In the genomic region with DNA sequence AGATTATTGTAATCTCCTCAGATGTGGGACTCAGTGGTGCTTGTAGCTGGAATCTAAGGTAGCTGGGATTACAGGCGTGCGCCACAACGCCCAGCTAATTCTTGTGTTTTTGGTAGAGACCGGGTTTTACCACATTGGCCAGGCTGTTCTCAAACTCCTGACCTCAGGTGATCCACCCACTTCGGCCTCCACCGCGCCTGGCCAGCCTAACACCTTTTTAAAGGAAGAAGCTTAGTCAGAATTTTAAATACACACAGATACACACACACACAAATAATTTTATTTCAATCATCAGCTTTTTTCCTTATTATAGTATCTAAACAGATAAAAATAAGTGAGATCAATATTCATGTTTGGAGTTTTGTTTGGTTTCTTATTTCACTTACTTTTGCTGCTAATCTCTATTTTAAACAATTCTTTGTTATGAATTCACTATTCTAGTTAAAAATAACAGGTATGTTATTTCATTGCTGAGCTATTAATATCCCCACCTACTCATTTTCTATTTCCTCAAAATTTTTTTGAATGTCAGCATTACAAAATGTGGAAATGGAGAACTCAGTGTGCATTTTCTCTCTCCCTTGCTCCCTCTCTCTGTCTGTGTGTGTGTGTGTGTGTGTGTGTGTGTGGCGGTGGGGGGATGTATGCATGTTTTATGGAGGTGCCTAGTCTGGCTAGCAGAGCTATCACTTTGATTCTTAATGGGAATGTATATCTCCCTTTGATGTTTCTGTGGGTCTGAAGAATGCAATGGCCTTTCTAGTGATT, we compare ENCODE assay signal across 1 cellular context.
TF ChIP-seq lines count a peak whose summit lies in the region.

No MANE protein-coding gene starts in this region.

TF ChIP-seq in GM23338, 12 proteins besides CTCF, POLR2A, EP300 and RAD21 (continued from another document):
- TF ChIP-seq, protein P1, sequence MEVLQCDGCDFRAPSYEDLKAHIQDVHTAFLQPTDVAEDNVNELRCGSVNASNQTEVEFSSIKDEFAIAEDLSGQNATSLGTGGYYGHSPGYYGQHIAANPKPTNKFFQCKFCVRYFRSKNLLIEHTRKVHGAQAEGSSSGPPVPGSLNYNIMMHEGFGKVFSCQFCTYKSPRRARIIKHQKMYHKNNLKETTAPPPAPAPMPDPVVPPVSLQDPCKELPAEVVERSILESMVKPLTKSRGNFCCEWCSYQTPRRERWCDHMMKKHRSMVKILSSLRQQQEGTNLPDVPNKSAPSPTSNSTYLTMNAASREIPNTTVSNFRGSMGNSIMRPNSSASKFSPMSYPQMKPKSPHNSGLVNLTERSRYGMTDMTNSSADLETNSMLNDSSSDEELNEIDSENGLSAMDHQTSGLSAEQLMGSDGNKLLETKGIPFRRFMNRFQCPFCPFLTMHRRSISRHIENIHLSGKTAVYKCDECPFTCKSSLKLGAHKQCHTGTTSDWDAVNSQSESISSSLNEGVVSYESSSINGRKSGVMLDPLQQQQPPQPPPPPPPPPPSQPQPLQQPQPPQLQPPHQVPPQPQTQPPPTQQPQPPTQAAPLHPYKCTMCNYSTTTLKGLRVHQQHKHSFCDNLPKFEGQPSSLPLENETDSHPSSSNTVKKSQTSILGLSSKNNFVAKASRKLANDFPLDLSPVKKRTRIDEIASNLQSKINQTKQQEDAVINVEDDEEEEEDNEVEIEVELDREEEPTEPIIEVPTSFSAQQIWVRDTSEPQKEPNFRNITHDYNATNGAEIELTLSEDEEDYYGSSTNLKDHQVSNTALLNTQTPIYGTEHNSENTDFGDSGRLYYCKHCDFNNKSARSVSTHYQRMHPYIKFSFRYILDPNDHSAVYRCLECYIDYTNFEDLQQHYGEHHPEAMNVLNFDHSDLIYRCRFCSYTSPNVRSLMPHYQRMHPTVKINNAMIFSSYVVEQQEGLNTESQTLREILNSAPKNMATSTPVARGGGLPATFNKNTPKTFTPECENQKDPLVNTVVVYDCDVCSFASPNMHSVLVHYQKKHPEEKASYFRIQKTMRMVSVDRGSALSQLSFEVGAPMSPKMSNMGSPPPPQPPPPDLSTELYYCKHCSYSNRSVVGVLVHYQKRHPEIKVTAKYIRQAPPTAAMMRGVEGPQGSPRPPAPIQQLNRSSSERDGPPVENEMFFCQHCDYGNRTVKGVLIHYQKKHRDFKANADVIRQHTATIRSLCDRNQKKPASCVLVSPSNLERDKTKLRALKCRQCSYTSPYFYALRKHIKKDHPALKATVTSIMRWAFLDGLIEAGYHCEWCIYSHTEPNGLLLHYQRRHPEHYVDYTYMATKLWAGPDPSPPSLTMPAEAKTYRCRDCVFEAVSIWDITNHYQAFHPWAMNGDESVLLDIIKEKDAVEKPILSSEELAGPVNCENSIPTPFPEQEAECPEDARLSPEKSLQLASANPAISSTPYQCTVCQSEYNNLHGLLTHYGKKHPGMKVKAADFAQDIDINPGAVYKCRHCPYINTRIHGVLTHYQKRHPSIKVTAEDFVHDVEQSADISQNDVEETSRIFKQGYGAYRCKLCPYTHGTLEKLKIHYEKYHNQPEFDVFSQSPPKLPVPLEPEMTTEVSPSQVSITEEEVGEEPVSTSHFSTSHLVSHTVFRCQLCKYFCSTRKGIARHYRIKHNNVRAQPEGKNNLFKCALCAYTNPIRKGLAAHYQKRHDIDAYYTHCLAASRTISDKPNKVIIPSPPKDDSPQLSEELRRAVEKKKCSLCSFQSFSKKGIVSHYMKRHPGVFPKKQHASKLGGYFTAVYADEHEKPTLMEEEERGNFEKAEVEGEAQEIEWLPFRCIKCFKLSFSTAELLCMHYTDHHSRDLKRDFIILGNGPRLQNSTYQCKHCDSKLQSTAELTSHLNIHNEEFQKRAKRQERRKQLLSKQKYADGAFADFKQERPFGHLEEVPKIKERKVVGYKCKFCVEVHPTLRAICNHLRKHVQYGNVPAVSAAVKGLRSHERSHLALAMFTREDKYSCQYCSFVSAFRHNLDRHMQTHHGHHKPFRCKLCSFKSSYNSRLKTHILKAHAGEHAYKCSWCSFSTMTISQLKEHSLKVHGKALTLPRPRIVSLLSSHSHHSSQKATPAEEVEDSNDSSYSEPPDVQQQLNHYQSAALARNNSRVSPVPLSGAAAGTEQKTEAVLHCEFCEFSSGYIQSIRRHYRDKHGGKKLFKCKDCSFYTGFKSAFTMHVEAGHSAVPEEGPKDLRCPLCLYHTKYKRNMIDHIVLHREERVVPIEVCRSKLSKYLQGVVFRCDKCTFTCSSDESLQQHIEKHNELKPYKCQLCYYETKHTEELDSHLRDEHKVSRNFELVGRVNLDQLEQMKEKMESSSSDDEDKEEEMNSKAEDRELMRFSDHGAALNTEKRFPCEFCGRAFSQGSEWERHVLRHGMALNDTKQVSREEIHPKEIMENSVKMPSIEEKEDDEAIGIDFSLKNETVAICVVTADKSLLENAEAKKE (CRISPR knock-in tag; IDR thresholded peaks at IDR 0.05) = no peak
- TF ChIP-seq CREB1 (CRISPR knock-in tag; IDR thresholded peaks at IDR 0.05; ENCODE audit: low read depth) (no peak), NANOG (IDR thresholded peaks at IDR 0.05; ENCODE audit: borderline replicate concordance) (no peak), EZH2 (IDR thresholded peaks at IDR 0.05; ENCODE audit: low read depth, unreplicated experiment) (no peak), STAT1 (IDR thresholded peaks at IDR 0.05; ENCODE audit: unreplicated experiment) (no peak)
TF ChIP-seq in GM23338: peak in this region for 0.
